4 cellular contexts compared by ENCODE assay signal in the genomic region with DNA sequence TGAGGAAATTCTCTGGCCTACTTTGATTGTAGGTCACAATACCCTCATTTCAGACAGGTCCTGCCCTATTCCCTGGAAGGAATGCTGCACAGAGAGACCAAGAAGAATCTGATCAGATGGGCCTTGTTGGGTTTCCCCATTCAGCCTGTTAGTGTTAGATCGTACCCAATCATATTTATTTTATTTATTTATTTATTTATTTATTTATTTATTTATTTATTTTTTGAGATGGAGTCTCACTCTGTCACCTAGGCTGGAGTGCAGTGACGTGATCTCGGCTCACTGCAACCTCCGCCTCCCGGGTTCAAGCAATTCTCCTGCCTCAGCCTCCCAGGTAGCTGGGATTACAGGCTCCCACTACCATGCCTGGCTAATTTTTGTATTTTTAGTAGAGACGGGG. TPM values are rescaled to one million over a fixed set of nuclear protein-coding genes. Genes with fewer than 3 reads are reported as not detected.
DNase-seq lines count a peak whose midpoint lies in the region; ATAC-seq, FAIRE-seq and TF ChIP-seq lines count a peak whose summit lies in the region.
"Not testable (repeated sequence)": the region's sequence is repeated elsewhere in the genome, so short reads cannot be mapped to it uniquely, and the experiment has no call there.

No MANE protein-coding gene starts in this region.

- WGBS in A549 (ENCODE audit: missing lambda C conversion rate): 84% methylated on average over 6 of the region's 6 CpGs

- not testable (repeated sequence) for H3K27ac ChIP-seq in A549; HEK293 (ENCODE audit: extremely low read depth, low read depth, low read length)

- not testable (repeated sequence) for H3K4me3 ChIP-seq in A549; HEK293 (ENCODE audit: low read depth, low read length)

- not testable (repeated sequence) for ATAC-seq in A549, left lobe of liver

- not testable (repeated sequence) for TF ChIP-seq EP300 in A549 (IDR thresholded peaks at IDR 0.05)

- not testable (repeated sequence) for DNase-seq in A549 (ENCODE audit: low read depth in 1 of 2, low spot score in 1 of 2)
- DNase-seq in activated CD8-positive, alpha-beta memory T cell treated with anti-CD3 and anti-CD28 coated beads for 24 hours: peak; percentile 4
- peak; percentile 3 for DNase-seq in left lobe of liver (ENCODE audit: low spot score)

- peaks cover 19% of the 10 kb centered on the region for H3K9me3 ChIP-seq in A549
- H3K9me3 ChIP-seq in HEK293 (ENCODE audit: control insufficient read depth, insufficient read depth, low read depth, low read length): not testable (repeated sequence)

- POLR2A ChIA-PET in A549 (lab: Yijun Ruan, JAX): interaction anchor here (0.7 kb wide), 1 partner anchor 45 kb away, joined by 3 read pairs; no protein-coding TSS in a partner anchor
- POLR2A ChIA-PET in HEK293 (lab: Yijun Ruan, JAX): not testable (repeated sequence)

- not testable (repeated sequence) for H3K4me1 ChIP-seq in A549; HEK293 (ENCODE audit: control insufficient read depth, insufficient read depth, low read length)

- not testable (repeated sequence) for H3K36me3 ChIP-seq in HEK293 (ENCODE audit: control insufficient read depth in 2 of 2, insufficient read depth in 1 of 2, low read length in 2 of 2)

- CTCF ChIA-PET in A549 (lab: Yijun Ruan, JAX) (interaction anchor here (0.7 to 20.3 kb wide), 6 partner anchors 15 to 321 kb away, joined by 3 to 406 read pairs (median 7); no protein-coding TSS in a partner anchor), HEK293 (lab: Yijun Ruan, JAX) (interaction anchor here (0.6 to 11.2 kb wide), 6 partner anchors 23 to 218 kb away, joined by 3 to 258 read pairs (median 8); no protein-coding TSS in a partner anchor)

- FAIRE-seq in A549 (lab: Jason Lieb, UNC): not testable (repeated sequence)

- not testable (repeated sequence) for H3K4me2 ChIP-seq in A549

- not testable (repeated sequence) for TF ChIP-seq CTCF in A549 (IDR thresholded peaks at IDR 0.05); HEK293 (tag by site-specific recombination; IDR thresholded peaks at IDR 0.05)

- TF ChIP-seq POLR2A in A549 (IDR thresholded peaks at IDR 0.05; ENCODE audit: low read length): not testable (repeated sequence)

- TF ChIP-seq RAD21 in A549 (conservative IDR thresholded peaks at IDR 0.05 in 1 of 2, IDR thresholded peaks at IDR 0.05 in 1 of 2): not testable (repeated sequence)

TF ChIP-seq in A549, 52 proteins besides CTCF, POLR2A, EP300 and RAD21:
- TF ChIP-seq ZC3H11A (IDR thresholded peaks at IDR 0.05): peak; percentile 61

TF ChIP-seq in HEK293, 187 proteins besides CTCF, POLR2A, EP300 and RAD21 (continues in another document):
- 0 out of 2 replicates have a peak, but pooled peaks have one; percentile 26 for TF ChIP-seq ZNF266 (tag by site-specific recombination; IDR thresholded peaks at IDR 0.05; ENCODE audit: low read depth)
- peak; percentile 32; the same call in 1 of the 2 replicates for TF ChIP-seq ZNF140 (tag by site-specific recombination; IDR thresholded peaks at IDR 0.05)
- TF ChIP-seq ZNF623 (tag by site-specific recombination; IDR thresholded peaks at IDR 0.05): peak; percentile 65
- TF ChIP-seq ZNF560 (tag by site-specific recombination; IDR thresholded peaks at IDR 0.05; ENCODE audit: borderline replicate concordance): peak; percentile 38; the same call in 1 of the 2 replicates
- peak; percentile 63 for TF ChIP-seq ZNF426 (tag by site-specific recombination; IDR thresholded peaks at IDR 0.05)
- peak; percentile 49 for TF ChIP-seq ZBTB8A (tag by site-specific recombination; IDR thresholded peaks at IDR 0.05)
- TF ChIP-seq, protein P1, sequence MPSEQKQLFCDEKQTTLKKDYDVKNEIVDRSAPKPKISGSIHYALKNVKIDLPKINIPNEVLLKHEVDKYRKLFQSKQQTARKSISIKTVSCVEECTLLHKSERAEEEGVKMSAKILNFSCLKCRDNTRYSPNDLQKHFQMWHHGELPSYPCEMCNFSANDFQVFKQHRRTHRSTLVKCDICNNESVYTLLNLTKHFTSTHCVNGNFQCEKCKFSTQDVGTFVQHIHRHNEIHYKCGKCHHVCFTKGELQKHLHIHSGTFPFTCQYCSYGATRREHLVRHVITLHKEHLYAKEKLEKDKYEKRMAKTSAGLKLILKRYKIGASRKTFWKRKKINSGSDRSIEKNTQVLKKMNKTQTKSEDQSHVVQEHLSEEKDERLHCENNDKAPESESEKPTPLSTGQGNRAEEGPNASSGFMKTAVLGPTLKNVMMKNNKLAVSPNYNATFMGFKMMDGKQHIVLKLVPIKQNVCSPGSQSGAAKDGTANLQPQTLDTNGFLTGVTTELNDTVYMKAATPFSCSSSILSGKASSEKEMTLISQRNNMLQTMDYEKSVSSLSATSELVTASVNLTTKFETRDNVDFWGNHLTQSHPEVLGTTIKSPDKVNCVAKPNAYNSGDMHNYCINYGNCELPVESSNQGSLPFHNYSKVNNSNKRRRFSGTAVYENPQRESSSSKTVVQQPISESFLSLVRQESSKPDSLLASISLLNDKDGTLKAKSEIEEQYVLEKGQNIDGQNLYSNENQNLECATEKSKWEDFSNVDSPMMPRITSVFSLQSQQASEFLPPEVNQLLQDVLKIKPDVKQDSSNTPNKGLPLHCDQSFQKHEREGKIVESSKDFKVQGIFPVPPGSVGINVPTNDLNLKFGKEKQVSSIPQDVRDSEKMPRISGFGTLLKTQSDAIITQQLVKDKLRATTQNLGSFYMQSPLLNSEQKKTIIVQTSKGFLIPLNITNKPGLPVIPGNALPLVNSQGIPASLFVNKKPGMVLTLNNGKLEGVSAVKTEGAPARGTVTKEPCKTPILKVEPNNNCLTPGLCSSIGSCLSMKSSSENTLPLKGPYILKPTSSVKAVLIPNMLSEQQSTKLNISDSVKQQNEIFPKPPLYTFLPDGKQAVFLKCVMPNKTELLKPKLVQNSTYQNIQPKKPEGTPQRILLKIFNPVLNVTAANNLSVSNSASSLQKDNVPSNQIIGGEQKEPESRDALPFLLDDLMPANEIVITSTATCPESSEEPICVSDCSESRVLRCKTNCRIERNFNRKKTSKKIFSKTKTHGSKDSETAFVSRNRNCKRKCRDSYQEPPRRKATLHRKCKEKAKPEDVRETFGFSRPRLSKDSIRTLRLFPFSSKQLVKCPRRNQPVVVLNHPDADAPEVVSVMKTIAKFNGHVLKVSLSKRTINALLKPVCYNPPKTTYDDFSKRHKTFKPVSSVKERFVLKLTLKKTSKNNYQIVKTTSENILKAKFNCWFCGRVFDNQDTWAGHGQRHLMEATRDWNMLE (tag by site-specific recombination; conservative IDR thresholded peaks at IDR 0.05; ENCODE audit: low read depth): peak; percentile 80
- TF ChIP-seq, protein P2, sequence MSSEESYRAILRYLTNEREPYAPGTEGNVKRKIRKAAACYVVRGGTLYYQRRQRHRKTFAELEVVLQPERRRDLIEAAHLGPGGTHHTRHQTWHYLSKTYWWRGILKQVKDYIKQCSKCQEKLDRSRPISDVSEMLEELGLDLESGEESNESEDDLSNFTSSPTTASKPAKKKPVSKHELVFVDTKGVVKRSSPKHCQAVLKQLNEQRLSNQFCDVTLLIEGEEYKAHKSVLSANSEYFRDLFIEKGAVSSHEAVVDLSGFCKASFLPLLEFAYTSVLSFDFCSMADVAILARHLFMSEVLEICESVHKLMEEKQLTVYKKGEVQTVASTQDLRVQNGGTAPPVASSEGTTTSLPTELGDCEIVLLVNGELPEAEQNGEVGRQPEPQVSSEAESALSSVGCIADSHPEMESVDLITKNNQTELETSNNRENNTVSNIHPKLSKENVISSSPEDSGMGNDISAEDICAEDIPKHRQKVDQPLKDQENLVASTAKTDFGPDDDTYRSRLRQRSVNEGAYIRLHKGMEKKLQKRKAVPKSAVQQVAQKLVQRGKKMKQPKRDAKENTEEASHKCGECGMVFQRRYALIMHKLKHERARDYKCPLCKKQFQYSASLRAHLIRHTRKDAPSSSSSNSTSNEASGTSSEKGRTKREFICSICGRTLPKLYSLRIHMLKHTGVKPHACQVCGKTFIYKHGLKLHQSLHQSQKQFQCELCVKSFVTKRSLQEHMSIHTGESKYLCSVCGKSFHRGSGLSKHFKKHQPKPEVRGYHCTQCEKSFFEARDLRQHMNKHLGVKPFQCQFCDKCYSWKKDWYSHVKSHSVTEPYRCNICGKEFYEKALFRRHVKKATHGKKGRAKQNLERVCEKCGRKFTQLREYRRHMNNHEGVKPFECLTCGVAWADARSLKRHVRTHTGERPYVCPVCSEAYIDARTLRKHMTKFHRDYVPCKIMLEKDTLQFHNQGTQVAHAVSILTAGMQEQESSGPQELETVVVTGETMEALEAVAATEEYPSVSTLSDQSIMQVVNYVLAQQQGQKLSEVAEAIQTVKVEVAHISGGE (tag by site-specific recombination; conservative IDR thresholded peaks at IDR 0.05; ENCODE audit: low read depth): peak; percentile 63
- TF ChIP-seq ZNF791 (tag by site-specific recombination; IDR thresholded peaks at IDR 0.05): 0 out of 2 replicates have a peak, but pooled peaks have one; percentile 23
- TF ChIP-seq ZNF394 (tag by site-specific recombination; IDR thresholded peaks at IDR 0.05; ENCODE audit: borderline replicate concordance): peak; percentile 87; the same call in 1 of the 2 replicates

RNA-seq across cellular contexts. Expression of gene INCENP, which starts 39.0 kb away (rescaled TPM):
- 29.5 and 35.8 TPM in 2 replicates for polyA plus RNA-seq in A549 (2011; rRNA removed)
- 27.0 and 31.7 TPM in 2 replicates for polyA plus RNA-seq in A549 (2012; cell fraction: cytosol; rRNA removed)
- polyA plus RNA-seq in A549 (2012; cell fraction: nucleus; rRNA removed): 115 and 120 TPM in 2 replicates
- 50.9 to 55.8 TPM (median 52.2 TPM) in 3 replicates for polyA plus RNA-seq in A549 (2017; fragmentation: RNase III; extraction: RNeasy Plus Mini Kit Qiagen cat#74134 plus additional on column Dnase treatment)
- polyA minus RNA-seq in A549 (2011; rRNA and poly(A)+ RNA removed): 36.4 and 49.4 TPM in 2 replicates
- 7.3 TPM for total RNA-seq in left lobe of liver
